8 cellular contexts compared by ENCODE assay signal in genomic region chr5:133050500-133050899, GRCh38. TPM values are rescaled to one million over a fixed set of nuclear protein-coding genes. Genes with fewer than 3 reads are reported as not detected.
DNase-seq lines count a peak whose midpoint lies in the region; ATAC-seq and TF ChIP-seq lines count a peak whose summit lies in the region.

No MANE protein-coding gene starts in this region.

- peaks cover 10% of the 10 kb centered on the region for H4K20me1 ChIP-seq in OCI-LY7 (ENCODE audit: insufficient read depth, low read length)

- H3K79me1 ChIP-seq in neuronal stem cell (ENCODE audit: low read depth, low read length) = peaks cover 5% of the 10 kb centered on the region

- no peaks in the 10 kb centered on the region for H3K9me2 ChIP-seq in OCI-LY7 (ENCODE audit: insufficient read depth, low read length)

- H4K91ac ChIP-seq in neuronal stem cell (ENCODE audit: low read depth, low read length, poor library complexity) = no peak overlapping the region

- H3K9me3 Mint-ChIP-seq in Calu3 (ENCODE audit: low read depth, unreplicated experiment) = no peaks in the 10 kb centered on the region

- no peak for DNase-seq in Calu3
- DNase-seq in OCI-LY7 (ENCODE audit: low spot score) = peak; percentile 65
- DNase-seq in neuronal stem cell (ENCODE audit: low spot score) = no peak
- no peak for DNase-seq in SK-N-DZ (ENCODE audit: low spot score)

- peak overlapping the region; percentile 97 for H3K27ac ChIP-seq in OCI-LY7 (ENCODE audit: low read depth, low read length, poor library complexity, severe bottlenecking)
- peak overlapping the region; percentile 100 for H3K27ac ChIP-seq in neuronal stem cell (replicated peaks; ENCODE audit: low read length)

- TF ChIP-seq CTCF in Calu3 (IDR thresholded peaks at IDR 0.05; ENCODE audit: unreplicated experiment) (no peak), OCI-LY7 (conservative IDR thresholded peaks at IDR 0.05; ENCODE audit: low read length) (no peak)

- POLR2A ChIA-PET in OCI-LY7 (lab: Charles Lee) = interaction anchor here (0.7 to 5.9 kb wide), 10 partner anchors 8 to 58 kb away, joined by 3 to 70 read pairs (median 5); partner anchors contain the start of gene ZCCHC10

- no peak overlapping the region for H2BK12ac ChIP-seq in neuronal stem cell (ENCODE audit: low read length)

- H3K36me3 Mint-ChIP-seq in Calu3 (ENCODE audit: insufficient read depth, unreplicated experiment) = peaks cover 53% of the 10 kb centered on the region

- H3K27me3 ChIP-seq in endocrine pancreas (ENCODE audit: control insufficient read depth, insufficient read depth, low read length) = no peaks in the 10 kb centered on the region
- no peaks in the 10 kb centered on the region for H3K27me3 ChIP-seq in neuronal stem cell (ENCODE audit: control insufficient read depth in 3 of 3, insufficient read depth in 3 of 3, low read depth in 1 of 3, low read length in 3 of 3)

- peak overlapping the region; percentile 95 for H3K4me3 Mint-ChIP-seq in Calu3 (ENCODE audit: low read depth, unreplicated experiment)

- H2AFZ ChIP-seq in OCI-LY7 (ENCODE audit: low read length) (no peak overlapping the region; the same call in 1 of the 2 replicates), neuronal stem cell (ENCODE audit: low read length) (no peak overlapping the region)

- H3K4me3 ChIP-seq in OCI-LY7 (ENCODE audit: low read depth, low read length, poor library complexity, severe bottlenecking) (peak overlapping the region; percentile 99), endocrine pancreas (ENCODE audit: control insufficient read depth, insufficient read depth, low read length) (peak overlapping the region; percentile 76), neuronal stem cell (ENCODE audit: low read length in 2 of 2) (peak overlapping the region in 1 of 2 donors; percentile 96)

- H3K14ac ChIP-seq in neuronal stem cell (ENCODE audit: low read length) = no peak overlapping the region

- H3K36me3 ChIP-seq in OCI-LY7 (ENCODE audit: insufficient read depth, low read length) (peaks cover 32% of the 10 kb centered on the region), endocrine pancreas (ENCODE audit: control insufficient read depth, insufficient read depth, low read length) (no peaks in the 10 kb centered on the region), neuronal stem cell (replicated peaks in 1 of 2; ENCODE audit: control insufficient read depth in 2 of 2, insufficient read depth in 2 of 2, low read length in 2 of 2) (peaks cover 0 to 14% of the 10 kb centered on the region in 2 donors)

- H4K8ac ChIP-seq in neuronal stem cell (ENCODE audit: low read depth, low read length) = no peak overlapping the region

- no peaks in the 10 kb centered on the region for H3K27me3 Mint-ChIP-seq in Calu3 (ENCODE audit: unreplicated experiment)

- CTCF ChIA-PET in Calu3 (lab: Charles Lee) (no interaction called here), OCI-LY7 (lab: Charles Lee; ENCODE audit: unreplicated experiment) (no interaction called here)

- peak overlapping the region; percentile 93 for H3K4me2 ChIP-seq in OCI-LY7 (ENCODE audit: low read length)
- H3K4me2 ChIP-seq in neuronal stem cell (ENCODE audit: insufficient read depth, low read length, poor library complexity, severe bottlenecking) = peak overlapping the region; percentile 79

- no peak overlapping the region for H2BK120ac ChIP-seq in neuronal stem cell (ENCODE audit: low read depth, low read length)

- H3K4me1 Mint-ChIP-seq in Calu3 (ENCODE audit: low read depth, unreplicated experiment) = peaks cover 42% of the 10 kb centered on the region

- no peak overlapping the region for H3K4ac ChIP-seq in neuronal stem cell (ENCODE audit: low read length)

- peak overlapping the region; percentile 99 for H3K27ac Mint-ChIP-seq in Calu3 (ENCODE audit: unreplicated experiment)

- H3K9ac ChIP-seq in endocrine pancreas (ENCODE audit: control insufficient read depth, insufficient read depth, low read length) (no peak overlapping the region), neuronal stem cell (ENCODE audit: low read depth, low read length, poor library complexity) (no peak overlapping the region)

- peaks cover 39% of the 10 kb centered on the region for H3K4me1 ChIP-seq in OCI-LY7 (ENCODE audit: insufficient read depth, low read length, poor library complexity, severe bottlenecking)
- H3K4me1 ChIP-seq in endocrine pancreas (ENCODE audit: control insufficient read depth, insufficient read depth, low read length) = peaks cover 21% of the 10 kb centered on the region
- peaks cover 0 to 8% of the 10 kb centered on the region in 2 donors for H3K4me1 ChIP-seq in neuronal stem cell (ENCODE audit: control insufficient read depth in 2 of 2, insufficient read depth in 1 of 2, low read depth in 1 of 2, low read length in 2 of 2)

- BruUV-seq in Calu3 (replicated peaks; lab: Mats Ljungman, UMichigan) = no TSS peak
- no TSS peak for BruUV-seq in OCI-LY7 (replicated peaks; lab: Mats Ljungman, UMichigan)

- intact Hi-C loops in Calu3 (cut with micrococcal nuclease; ENCODE audit: unreplicated experiment) = loop anchor here (5.0 kb wide), 1 partner anchor 33 kb away; no protein-coding TSS in a partner anchor
- intact Hi-C loops in OCI-LY7 (cut with micrococcal nuclease; ENCODE audit: unreplicated experiment) = loop anchor here (2.0 kb wide), 2 partner anchors 54 to 88 kb away; partner anchors contain the start of gene AFF4

- no peak overlapping the region for H3K23ac ChIP-seq in neuronal stem cell (ENCODE audit: low read depth, low read length, poor library complexity)

- H2BK5ac ChIP-seq in neuronal stem cell (ENCODE audit: low read length) = no peak overlapping the region

- no peaks in the 10 kb centered on the region for H3K9me3 ChIP-seq in OCI-LY7 (ENCODE audit: low read length)
- H3K9me3 ChIP-seq in endocrine pancreas (ENCODE audit: control insufficient read depth, low read length) = no peaks in the 10 kb centered on the region
- no peaks in the 10 kb centered on the region for H3K9me3 ChIP-seq in neuronal stem cell (replicated peaks in 1 of 2; ENCODE audit: control insufficient read depth in 2 of 2, insufficient read depth in 1 of 2, low read depth in 1 of 2, low read length in 2 of 2)

- no peak overlapping the region for H3K18ac ChIP-seq in neuronal stem cell (ENCODE audit: low read length)

- H2BK15ac ChIP-seq in neuronal stem cell (ENCODE audit: low read length) = no peak overlapping the region

- no peak overlapping the region for H2AK5ac ChIP-seq in neuronal stem cell (ENCODE audit: low read depth, low read length)

- ATAC-seq in GM21737 (IDR thresholded peaks at IDR 0.05; ENCODE audit: unreplicated experiment) (no peak), GM19467 (IDR thresholded peaks at IDR 0.05; ENCODE audit: unreplicated experiment) (no peak), HG03097 (IDR thresholded peaks at IDR 0.05; ENCODE audit: low FRiP score, unreplicated experiment) (no peak)

- peaks cover 58% of the 10 kb centered on the region for H3K79me2 ChIP-seq in OCI-LY7 (ENCODE audit: insufficient read depth, low read depth, low read length)

- WGBS in neuronal stem cell (ENCODE audit: extremely low coverage in 2 of 2, insufficient read length in 2 of 2, insufficient replicate concordance in 1 of 2), 2 donors = no CpG with 5 or more reads among the region's 3 CpGs

RNA-seq across cellular contexts. Expression of gene HSPA4, which starts 1.3 kb away (rescaled TPM):
- total RNA-seq in Calu3 (2022) (294 and 296 TPM in 2 replicates), OCI-LY7 (2022) (190 and 226 TPM in 2 replicates)
- total RNA-seq in OCI-LY7 (2014; rRNA removed; shearing (Covaris generic)) = 65.4 and 86.6 TPM in 2 replicates
- 102 TPM for polyA plus RNA-seq in neuronal stem cell (2013, experiment 1 of 2)
- polyA plus RNA-seq in neuronal stem cell (2013, experiment 2 of 2) = 103 TPM
- polyA plus RNA-seq in SK-N-DZ (2014; cell fraction: cytosol; rRNA removed) = 74.6 and 87.7 TPM in 2 replicates
- 42.2 and 45.8 TPM in 2 replicates for polyA plus RNA-seq in SK-N-DZ (2014; cell fraction: nucleus; rRNA removed)

RNA-seq across cellular contexts. Expression of gene ZCCHC10, which starts 24.2 kb away (rescaled TPM):
- total RNA-seq in Calu3 (2022) (25.9 and 31.8 TPM in 2 replicates), OCI-LY7 (2022) (45.2 and 45.4 TPM in 2 replicates)
- total RNA-seq in OCI-LY7 (2014; rRNA removed; shearing (Covaris generic)) = 26.9 and 27.2 TPM in 2 replicates
- 47.8 TPM for polyA plus RNA-seq in neuronal stem cell (2013, experiment 1 of 2)
- 50.9 TPM for polyA plus RNA-seq in neuronal stem cell (2013, experiment 2 of 2)
- polyA plus RNA-seq in SK-N-DZ (2014; cell fraction: cytosol; rRNA removed) = 42.8 and 49.1 TPM in 2 replicates
- 18.9 and 31.0 TPM in 2 replicates for polyA plus RNA-seq in SK-N-DZ (2014; cell fraction: nucleus; rRNA removed)
